9 cellular contexts compared by ENCODE assay signal in genomic region chr3:9649791-9650521, GRCh38. TPM values are rescaled to one million over a fixed set of nuclear protein-coding genes. Genes with fewer than 3 reads are reported as not detected.
DNase-seq lines count a peak whose midpoint lies in the region; ATAC-seq and TF ChIP-seq lines count a peak whose summit lies in the region.
"Had no signal": no experiment of that assay in that cellular context is flagged by ENCODE, and none has a peak within 500 bp of the region (broad histone marks: within the 10 kb centered on the region; RNA-seq: fewer than 3 reads in every experiment).

No MANE protein-coding gene starts in this region.

- peak; percentile 13 for ATAC-seq in Right ventricle myocardium superior (ENCODE audit: poor library complexity)
- ATAC-seq in Right ventricle myocardium inferior = no peak

- H3K36me3 ChIP-seq in Loucy (ENCODE audit: insufficient read depth, low read length) (peaks cover 15% of the 10 kb centered on the region; the same call in 1 of the 2 replicates), ascending aorta (peaks cover 33 to 40% of the 10 kb centered on the region in 2 donors), subcutaneous abdominal adipose tissue (ENCODE audit: control insufficient read depth in 5 of 5, insufficient read depth in 5 of 5, low read length in 5 of 5) (peaks cover 10 to 38% (median 28%) of the 10 kb centered on the region in 5 donors)

- H3K4me3 ChIP-seq in Loucy (ENCODE audit: low read length, poor library complexity, severe bottlenecking) = peak overlapping the region; percentile 83
- H3K4me3 ChIP-seq in ascending aorta = peak overlapping the region; percentile 92 to 97
- H3K4me3 ChIP-seq in subcutaneous abdominal adipose tissue (ENCODE audit: low read depth in 1 of 5, low read length in 5 of 5) = peak overlapping the region; percentile 90 to 97 (median 96)

- H3F3A ChIP-seq in Loucy (ENCODE audit: low read depth) = no peaks in the 10 kb centered on the region

- H3K36me3 Mint-ChIP-seq in immature natural killer cell = peaks cover 10 to 13% (median 10%) of the 10 kb centered on the region in 3 donors

- peak overlapping the region; percentile 90 to 95 (median 94) for H3K4me3 Mint-ChIP-seq in immature natural killer cell

- peak overlapping the region; percentile 91 for H3K4me2 ChIP-seq in Loucy (ENCODE audit: low read depth, low read length, poor library complexity, severe bottlenecking)

- intact Hi-C loops in Right ventricle myocardium superior (cut with DNase I) = no loop called here
- intact Hi-C loops in Right ventricle myocardium inferior (cut with DNase I) = loop anchor here (1.0 to 5.0 kb wide), 3 partner anchors 81 to 142 kb away; partner anchors contain the start of genes ARPC4, BRPF1, OGG1 and TADA3
- intact Hi-C loops in ascending aorta (cut with DNase I) = loop anchor here (1.0 to 10.0 kb wide), 6 partner anchors 81 to 1205 kb away; partner anchors contain the start of genes BRPF1, FANCD2, RAD18 and SEC13

- peaks cover 32 to 36% of the 10 kb centered on the region in 2 donors for H3K4me1 Mint-ChIP-seq in immature natural killer cell

- TF ChIP-seq CTCF in Loucy (conservative IDR thresholded peaks at IDR 0.05; ENCODE audit: low read length) (no peak), ascending aorta (IDR thresholded peaks at IDR 0.05) (no peak)

- DNase-seq in Right ventricle myocardium superior (no peak), Right ventricle myocardium inferior (ENCODE audit: missing footprints) (no peak), ascending aorta (ENCODE audit: low spot score in 2 of 2) (peak in 1 of 2 donors; percentile 61), immature natural killer cell (no peak), COLO829 (ENCODE audit: low spot score) (no peak), mucosa of gallbladder (ENCODE audit: low spot score) (no peak)

- H3K27me3 Mint-ChIP-seq in immature natural killer cell (ENCODE audit: low read depth in 3 of 3) = peaks cover 4 to 7% (median 5%) of the 10 kb centered on the region in 3 donors

- peak overlapping the region; percentile 91 to 97 (median 94) for H3K27ac Mint-ChIP-seq in immature natural killer cell

- H3K9me3 Mint-ChIP-seq in immature natural killer cell = peaks cover 0 to 3% (median 0%) of the 10 kb centered on the region in 6 donors

- peaks cover 19% of the 10 kb centered on the region for H4K20me1 ChIP-seq in Loucy (ENCODE audit: insufficient read depth, low read length, poor library complexity, severe bottlenecking)

- H3K9me2 ChIP-seq in Loucy (replicated peaks; ENCODE audit: low read depth, low read length) = no peaks in the 10 kb centered on the region

- H3K4me1 ChIP-seq in Loucy (ENCODE audit: insufficient read depth, low read length, poor library complexity, severe bottlenecking) (peaks cover 8% of the 10 kb centered on the region), ascending aorta (peaks cover 3 to 5% of the 10 kb centered on the region in 2 donors), subcutaneous abdominal adipose tissue (ENCODE audit: control insufficient read depth in 5 of 5, insufficient read depth in 5 of 5, low read length in 5 of 5) (peaks cover 5 to 24% (median 21%) of the 10 kb centered on the region in 5 donors)

- H3K9me3 ChIP-seq in Loucy (ENCODE audit: insufficient read depth, low read depth, low read length) = no peaks in the 10 kb centered on the region
- H3K9me3 ChIP-seq in ascending aorta = no peaks in the 10 kb centered on the region
- H3K9me3 ChIP-seq in subcutaneous abdominal adipose tissue (ENCODE audit: control insufficient read depth in 5 of 5, low read length in 5 of 5) = no peaks in the 10 kb centered on the region

- H3K9ac ChIP-seq in Loucy (ENCODE audit: low read depth, low read length, poor library complexity, severe bottlenecking) = peak overlapping the region; percentile 86
- peak overlapping the region; percentile 93 to 98 (median 96) for H3K9ac ChIP-seq in subcutaneous abdominal adipose tissue (ENCODE audit: low read length in 5 of 5)

- H2AFZ ChIP-seq in Loucy (ENCODE audit: low read length) = peak overlapping the region; percentile 56; the same call in 1 of the 2 replicates

- H3K79me2 ChIP-seq in Loucy (ENCODE audit: insufficient read depth, low read length) = peaks cover 39% of the 10 kb centered on the region

- peak overlapping the region; percentile 86 to 87 for H3K27ac ChIP-seq in ascending aorta
- peak overlapping the region; percentile 72 for H3K27ac ChIP-seq in subcutaneous abdominal adipose tissue (ENCODE audit: low read depth, low read length)

- H3K27me3 ChIP-seq in Loucy (ENCODE audit: insufficient read depth, low read length, poor library complexity, severe bottlenecking) (no peaks in the 10 kb centered on the region), ascending aorta (no peaks in the 10 kb centered on the region), subcutaneous abdominal adipose tissue (ENCODE audit: control insufficient read depth in 5 of 5, insufficient read depth in 4 of 5, low read length in 5 of 5) (no peaks in the 10 kb centered on the region)

RNA-seq across cellular contexts. Expression of gene MTMR14, which starts 0.7 kb away (rescaled TPM):
- 40.6 TPM for total RNA-seq in Right ventricle myocardium superior
- total RNA-seq in Right ventricle myocardium inferior = 43.9 TPM
- total RNA-seq in ascending aorta = 13.7 TPM
- 100 to 1,000 TPM in 1 of 3 donors, 10 to 100 TPM in 2; 59.2 to 118 (median 66.6) TPM for polyA plus RNA-seq in immature natural killer cell
- total RNA-seq in mucosa of gallbladder = 32.7 TPM

RNA-seq across cellular contexts. Expression of gene CPNE9, which starts 53.7 kb away (rescaled TPM):
- not detected for total RNA-seq in Right ventricle myocardium superior
- not detected for total RNA-seq in Right ventricle myocardium inferior
- not detected for total RNA-seq in ascending aorta
- under 1 TPM in 1 of 3 donors, not detected in 2; 0.31 TPM for polyA plus RNA-seq in immature natural killer cell
- 0.37 TPM for total RNA-seq in mucosa of gallbladder
- total RNA-seq: dermis microvascular lymphatic vessel endothelial cell had no signal
